36 cellular contexts compared by ENCODE assay signal in genomic region chr4:12471193-12471592, GRCh38.
"Had no signal": no experiment of that assay in that cellular context is flagged by ENCODE, and none has a peak within 500 bp of the region (broad histone marks: within the 10 kb centered on the region; RNA-seq: fewer than 3 reads in every experiment).

No MANE protein-coding gene starts in this region.

- H3K27me3 ChIP-seq: ascending aorta, cardiac muscle cell had no signal

- DNase-seq: activated B cell treated with CpG ODN at 0.5 μM for 24 hours; activated CD4-positive, alpha-beta memory T cell treated with anti-CD3 and anti-CD28 coated beads, Interleukin-2, amount 10 ng/mL, durations not matched to agents 7 days and 5 days; activated CD4-positive, alpha-beta T cell treated with anti-CD3 and anti-CD28 coated beads for 1 hour; activated CD4-positive, alpha-beta T cell treated with anti-CD3 and anti-CD28 coated beads for 36 hours; activated CD4-positive, alpha-beta T cell treated with anti-CD3 and anti-CD28 coated beads for 48 hours; activated CD4-positive, alpha-beta T cell treated with anti-CD3 and anti-CD28 coated beads, Interleukin-2, amount 10 ng/mL, durations not matched to agents 7 days and 5 days; activated CD4-positive, alpha-beta T cell treated with anti-CD3 and anti-CD28 coated beads, Interleukin-2, amount 50 U/mL, for 48 hours; activated CD8-positive, alpha-beta memory T cell treated with anti-CD3 and anti-CD28 coated beads for 24 hours; activated CD8-positive, alpha-beta memory T cell treated with anti-CD3 and anti-CD28 coated beads, Interleukin-2, amount 10 ng/mL, durations not matched to agents 7 days and 5 days; activated CD8-positive, alpha-beta memory T cell treated with anti-CD3 and anti-CD28 coated beads, Interleukin-2, amount 50 U/mL, for 48 hours; activated CD8-positive, alpha-beta T cell treated with anti-CD3 and anti-CD28 coated beads, Interleukin-2, amount 10 ng/mL, durations not matched to agents 7 days and 5 days; activated effector memory CD4-positive, alpha-beta T cell treated with Interleukin-2 at 50 U/mL for 16 hours; activated gamma-delta T cell; activated naive CD4-positive, alpha-beta T cell treated with anti-CD3 and anti-CD28 coated beads, Interleukin-2, amount 10 ng/mL, durations not matched to agents 7 days and 5 days; activated naive CD4-positive, alpha-beta T cell treated with Interleukin-2 at 50 U/mL for 16 hours; activated naive CD8-positive, alpha-beta T cell treated with anti-CD3 and anti-CD28 coated beads, Interleukin-2, amount 10 ng/mL, durations not matched to agents 7 days and 5 days; activated naive CD8-positive, alpha-beta T cell treated with anti-CD3 and anti-CD28 coated beads, Interleukin-2, amount 50 U/mL, for 24 hours; activated T-cell treated with anti-CD3 and anti-CD28 coated beads, Interleukin-2, amount 50 U/mL, for 24 hours; activated T-cell treated with anti-CD3 and anti-CD28 coated beads, Interleukin-2, amount 50 U/mL, for 48 hours; amygdala; anterior cingulate cortex; caudate nucleus; SW 1271; T-helper 1 cell; T-helper 2 cell; T-helper 9 cell had no signal

- H3K4me3 ChIP-seq: ascending aorta, cardiac muscle cell had no signal

- H3K9me3 ChIP-seq: ascending aorta had no signal

- ATAC-seq: activated CD4-positive, alpha-beta T cell treated with anti-CD3 and anti-CD28 coated beads for 36 hours; activated CD8-positive, alpha-beta memory T cell treated with anti-CD3 and anti-CD28 coated beads, Interleukin-2, amount 10 ng/mL, durations not matched to agents 7 days and 5 days; activated CD8-positive, alpha-beta T cell treated with anti-CD3 and anti-CD28 coated beads, Interleukin-2, amount 10 ng/mL, durations not matched to agents 7 days and 5 days; activated naive CD8-positive, alpha-beta T cell treated with anti-CD3 and anti-CD28 coated beads, Interleukin-2, amount 50 U/mL, for 24 hours had no signal

- H3K27ac ChIP-seq: ascending aorta, cardiac muscle cell, VCaP had no signal

- H3K27ac Mint-ChIP-seq: activated B cell treated with CpG ODN at 0.5 μM for 24 hours; activated CD4-positive, alpha-beta memory T cell treated with anti-CD3 and anti-CD28 coated beads, Interleukin-2, amount 10 ng/mL, durations not matched to agents 7 days and 5 days; activated CD4-positive, alpha-beta T cell treated with anti-CD3 and anti-CD28 coated beads for 36 hours; activated CD4-positive, alpha-beta T cell treated with anti-CD3 and anti-CD28 coated beads, Interleukin-2, amount 10 ng/mL, durations not matched to agents 7 days and 5 days; activated CD8-positive, alpha-beta memory T cell treated with anti-CD3 and anti-CD28 coated beads, Interleukin-2, amount 10 ng/mL, durations not matched to agents 7 days and 5 days; activated CD8-positive, alpha-beta T cell treated with anti-CD3 and anti-CD28 coated beads, Interleukin-2, amount 10 ng/mL, durations not matched to agents 7 days and 5 days; activated naive CD4-positive, alpha-beta T cell treated with anti-CD3 and anti-CD28 coated beads, Interleukin-2, amount 10 ng/mL, durations not matched to agents 7 days and 5 days; activated naive CD4-positive, alpha-beta T cell treated with anti-CD3 and anti-CD28 coated beads, Interleukin-2, amount 50 U/mL, for 24 hours; activated naive CD8-positive, alpha-beta T cell; activated naive CD8-positive, alpha-beta T cell treated with anti-CD3 and anti-CD28 coated beads, Interleukin-2, amount 10 ng/mL, durations not matched to agents 7 days and 5 days; activated naive CD8-positive, alpha-beta T cell treated with anti-CD3 and anti-CD28 coated beads, Interleukin-2, amount 50 U/mL, for 24 hours; activated T-cell treated with anti-CD3 and anti-CD28 coated beads, Interleukin-2, amount 50 U/mL, for 24 hours; activated T-helper 2 cell treated with anti-CD3 and anti-CD28 coated beads, Interferon-gamma antibody, Interleukin-2, Interleukin-4, amounts not matched to agents 10 μg/mL and 5 μg/mL and 100 μg/mL, durations not matched to agents 14 hours and 24 hours and 36 hours; brain; T-helper 1 cell treated with Interleukin-12 subunit alpha and Interleukin-12 subunit beta and Interleukin-4 antibody, amounts not matched to agents 30 μg/mL and 1 μg/mL, for 36 hours; T-helper 2 cell treated with Interferon-gamma antibody and Interleukin-4, amounts not matched to agents 5 μg/mL and 100 μg/mL, for 36 hours had no signal

- H3K36me3 ChIP-seq: ascending aorta, cardiac muscle cell had no signal

- H3K4me1 ChIP-seq: ascending aorta had no signal

- H3K4me3 Mint-ChIP-seq: activated B cell treated with CpG ODN at 0.5 μM for 24 hours; activated CD4-positive, alpha-beta memory T cell treated with anti-CD3 and anti-CD28 coated beads, Interleukin-2, amount 10 ng/mL, durations not matched to agents 7 days and 5 days; activated CD4-positive, alpha-beta T cell treated with anti-CD3 and anti-CD28 coated beads for 36 hours; activated CD4-positive, alpha-beta T cell treated with anti-CD3 and anti-CD28 coated beads, Interleukin-2, amount 10 ng/mL, durations not matched to agents 7 days and 5 days; activated CD8-positive, alpha-beta memory T cell treated with anti-CD3 and anti-CD28 coated beads, Interleukin-2, amount 10 ng/mL, durations not matched to agents 7 days and 5 days; activated CD8-positive, alpha-beta T cell treated with anti-CD3 and anti-CD28 coated beads, Interleukin-2, amount 10 ng/mL, durations not matched to agents 7 days and 5 days; activated naive CD4-positive, alpha-beta T cell treated with anti-CD3 and anti-CD28 coated beads, Interleukin-2, amount 10 ng/mL, durations not matched to agents 7 days and 5 days; activated naive CD4-positive, alpha-beta T cell treated with anti-CD3 and anti-CD28 coated beads, Interleukin-2, amount 50 U/mL, for 24 hours; activated naive CD8-positive, alpha-beta T cell; activated naive CD8-positive, alpha-beta T cell treated with anti-CD3 and anti-CD28 coated beads, Interleukin-2, amount 10 ng/mL, durations not matched to agents 7 days and 5 days; activated naive CD8-positive, alpha-beta T cell treated with anti-CD3 and anti-CD28 coated beads, Interleukin-2, amount 50 U/mL, for 24 hours; activated T-cell treated with anti-CD3 and anti-CD28 coated beads, Interleukin-2, amount 50 U/mL, for 24 hours; brain; central memory CD8-positive, alpha-beta T cell; T-helper 1 cell treated with Interleukin-12 subunit alpha and Interleukin-12 subunit beta and Interleukin-4 antibody, amounts not matched to agents 30 μg/mL and 1 μg/mL, for 36 hours; T-helper 2 cell treated with Interferon-gamma antibody and Interleukin-4, amounts not matched to agents 5 μg/mL and 100 μg/mL, for 36 hours had no signal

- H3K9me3 Mint-ChIP-seq: activated CD4-positive, alpha-beta memory T cell treated with anti-CD3 and anti-CD28 coated beads, Interleukin-2, amount 10 ng/mL, durations not matched to agents 7 days and 5 days; brain had no signal

- H3K36me3 Mint-ChIP-seq: activated CD8-positive, alpha-beta memory T cell treated with anti-CD3 and anti-CD28 coated beads, Interleukin-2, amount 10 ng/mL, durations not matched to agents 7 days and 5 days; activated naive CD4-positive, alpha-beta T cell treated with anti-CD3 and anti-CD28 coated beads, Interleukin-2, amount 10 ng/mL, durations not matched to agents 7 days and 5 days; activated naive CD4-positive, alpha-beta T cell treated with anti-CD3 and anti-CD28 coated beads, Interleukin-2, amount 50 U/mL, for 24 hours; activated naive CD8-positive, alpha-beta T cell; activated naive CD8-positive, alpha-beta T cell treated with anti-CD3 and anti-CD28 coated beads, Interleukin-2, amount 10 ng/mL, durations not matched to agents 7 days and 5 days; brain had no signal

- H3K4me1 Mint-ChIP-seq: activated B cell treated with CpG ODN at 0.5 μM for 24 hours; activated CD4-positive, alpha-beta memory T cell treated with anti-CD3 and anti-CD28 coated beads, Interleukin-2, amount 10 ng/mL, durations not matched to agents 7 days and 5 days; activated CD4-positive, alpha-beta T cell treated with anti-CD3 and anti-CD28 coated beads for 36 hours; activated CD4-positive, alpha-beta T cell treated with anti-CD3 and anti-CD28 coated beads, Interleukin-2, amount 10 ng/mL, durations not matched to agents 7 days and 5 days; activated CD8-positive, alpha-beta memory T cell treated with anti-CD3 and anti-CD28 coated beads, Interleukin-2, amount 10 ng/mL, durations not matched to agents 7 days and 5 days; activated naive CD4-positive, alpha-beta T cell treated with anti-CD3 and anti-CD28 coated beads, Interleukin-2, amount 10 ng/mL, durations not matched to agents 7 days and 5 days; activated naive CD4-positive, alpha-beta T cell treated with anti-CD3 and anti-CD28 coated beads, Interleukin-2, amount 50 U/mL, for 24 hours; activated naive CD8-positive, alpha-beta T cell treated with anti-CD3 and anti-CD28 coated beads, Interleukin-2, amount 10 ng/mL, durations not matched to agents 7 days and 5 days; activated naive CD8-positive, alpha-beta T cell treated with anti-CD3 and anti-CD28 coated beads, Interleukin-2, amount 50 U/mL, for 24 hours; brain; central memory CD8-positive, alpha-beta T cell had no signal

- H3K27me3 Mint-ChIP-seq: activated B cell treated with CpG ODN at 0.5 μM for 24 hours; activated CD4-positive, alpha-beta memory T cell treated with anti-CD3 and anti-CD28 coated beads, Interleukin-2, amount 10 ng/mL, durations not matched to agents 7 days and 5 days; activated CD4-positive, alpha-beta T cell treated with anti-CD3 and anti-CD28 coated beads for 36 hours; activated CD4-positive, alpha-beta T cell treated with anti-CD3 and anti-CD28 coated beads, Interleukin-2, amount 10 ng/mL, durations not matched to agents 7 days and 5 days; activated CD8-positive, alpha-beta memory T cell treated with anti-CD3 and anti-CD28 coated beads, Interleukin-2, amount 10 ng/mL, durations not matched to agents 7 days and 5 days; activated naive CD4-positive, alpha-beta T cell treated with anti-CD3 and anti-CD28 coated beads, Interleukin-2, amount 10 ng/mL, durations not matched to agents 7 days and 5 days; activated naive CD4-positive, alpha-beta T cell treated with anti-CD3 and anti-CD28 coated beads, Interleukin-2, amount 50 U/mL, for 24 hours; activated naive CD8-positive, alpha-beta T cell; activated naive CD8-positive, alpha-beta T cell treated with anti-CD3 and anti-CD28 coated beads, Interleukin-2, amount 10 ng/mL, durations not matched to agents 7 days and 5 days; activated naive CD8-positive, alpha-beta T cell treated with anti-CD3 and anti-CD28 coated beads, Interleukin-2, amount 50 U/mL, for 24 hours; activated T-cell treated with anti-CD3 and anti-CD28 coated beads, Interleukin-2, amount 50 U/mL, for 24 hours; brain; central memory CD8-positive, alpha-beta T cell had no signal
